In the genomic region with DNA sequence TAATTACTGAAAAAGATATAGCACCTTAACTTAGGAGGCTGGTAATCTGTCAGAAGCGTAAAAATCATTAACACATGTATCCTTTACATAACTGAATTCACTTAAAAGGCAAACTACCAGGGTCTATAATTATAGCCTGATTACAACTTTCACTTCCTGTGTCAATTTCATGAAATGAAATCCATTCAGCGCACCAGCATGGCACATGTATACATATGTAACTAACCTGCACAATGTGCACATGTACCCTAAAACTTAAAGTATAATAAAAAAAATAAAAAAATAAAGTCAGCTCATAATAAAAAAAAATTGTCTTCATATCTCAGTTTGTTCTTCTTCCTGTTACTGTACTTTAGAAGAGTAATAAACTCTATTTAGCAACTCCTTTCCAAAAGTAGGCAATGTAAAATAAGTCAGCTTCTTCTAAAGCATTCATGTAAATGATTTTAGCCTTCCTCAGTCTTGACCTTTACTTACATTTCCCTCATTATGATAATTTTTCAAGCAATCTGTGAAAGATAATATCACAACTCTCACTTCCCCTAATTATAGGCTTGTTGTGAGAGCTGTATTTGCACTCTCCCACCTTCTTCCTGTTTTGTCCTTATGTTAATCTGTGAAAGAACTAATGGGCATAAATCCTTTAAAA, we compare ENCODE assay signal across 12 cellular contexts. TPM values are rescaled to one million over a fixed set of nuclear protein-coding genes. Genes with fewer than 3 reads are reported as not detected.
DNase-seq lines count a peak whose midpoint lies in the region; ATAC-seq, FAIRE-seq and TF ChIP-seq lines count a peak whose summit lies in the region.
"Had no signal": no experiment of that assay in that cellular context is flagged by ENCODE, and none has a peak within 500 bp of the region (broad histone marks: within the 10 kb centered on the region; RNA-seq: fewer than 3 reads in every experiment).

No MANE protein-coding gene starts in this region.

- TF ChIP-seq POLR2A in GM12892 (IDR thresholded peaks at IDR 0.05; ENCODE audit: low read depth, low read length), result no peak

- ATAC-seq in GM21367 (IDR thresholded peaks at IDR 0.05; ENCODE audit: unreplicated experiment) (peak; percentile 94), HG03135 (IDR thresholded peaks at IDR 0.05; ENCODE audit: unreplicated experiment) (peak; percentile 96)
- no peak for ATAC-seq in activated naive CD4-positive, alpha-beta T cell treated with anti-CD3 and anti-CD28 coated beads, Interleukin-2, amount 50 U/mL, for 72 hours

- FAIRE-seq in GM12892 (lab: Jason Lieb, UNC), result peak; percentile 40
- FAIRE-seq: keratinocyte had no signal

- H3K9me3 Mint-ChIP-seq in activated naive CD4-positive, alpha-beta T cell treated with anti-CD3 and anti-CD28 coated beads, Interleukin-2, amount 50 U/mL, for 72 hours, result peaks cover 4 to 9% of the 10 kb centered on the region in 2 donors

- in situ Hi-C loops in G401 (cut with HindIII; ENCODE audit: low sequenced_read_pairs), result no loop called here

- DNase-seq in GM12892 (ENCODE audit: insufficient read length), result no peak
- DNase-seq in NOMO-1 treated with dmso at 0.1 percent for 144 hours (lab: John Stamatoyannopoulos, UW; ENCODE audit: unreplicated experiment), result peak; percentile 68
- no peak for DNase-seq in D341Med (ENCODE audit: low spot score)
- no peak for DNase-seq in G401 (ENCODE audit: low spot score)
- DNase-seq in SHP77 treated with DMSO at 0.1 percent for 48 hours (lab: John Stamatoyannopoulos, UW), result no peak
- no peak for DNase-seq in activated naive CD4-positive, alpha-beta T cell treated with anti-CD3 and anti-CD28 coated beads, Interleukin-2, amount 50 U/mL, for 72 hours (ENCODE audit: low spot score in 2 of 2)
- DNase-seq: CD8-positive, alpha-beta memory T cell; retina had no signal

- H3K27ac Mint-ChIP-seq in activated naive CD4-positive, alpha-beta T cell treated with anti-CD3 and anti-CD28 coated beads, Interleukin-2, amount 50 U/mL, for 72 hours, result no peak overlapping the region
- H3K27ac Mint-ChIP-seq: CD8-positive, alpha-beta memory T cell; stimulated activated naive CD8-positive, alpha-beta T cell treated with anti-CD3 and anti-CD28 coated beads, Interleukin-15, Interleukin-2, amounts not matched to agents 100 ng/mL and 50 ng/mL, for 24 hours had no signal

- peaks cover 0 to 4% of the 10 kb centered on the region in 2 donors for H3K36me3 Mint-ChIP-seq in activated naive CD4-positive, alpha-beta T cell treated with anti-CD3 and anti-CD28 coated beads, Interleukin-2, amount 50 U/mL, for 72 hours

RNA-seq across cellular contexts. Expression of a gene that starts 50.1 kb away (rescaled TPM):
- polyA plus RNA-seq in GM12892 (2012; ENCODE audit: missing spikeins), result 6.4 TPM
- total RNA-seq in G401 (2014; rRNA removed; shearing (Covaris generic)), result 9.8 and 19.1 TPM in 2 replicates
- total RNA-seq in activated naive CD4-positive, alpha-beta T cell treated with anti-CD3 and anti-CD28 coated beads, Interleukin-2, amount 50 U/mL, for 72 hours, result 10 to 100 TPM in 1 of 2 donors, 1 to 10 TPM in 1; 7.7 to 12.1 TPM

Comparison
In these comparisons a context has a peak if more than half of its experiments do, and no peak if none do; other contexts are left out.
1. ATAC-seq: peak in GM21367 (single experiment) and HG03135 (single experiment); none in activated naive CD4-positive, alpha-beta T cell treated with anti-CD3 and anti-CD28 coated beads, Interleukin-2, amount 50 U/mL, for 72 hours (0 of 2).